ENCODE assay signal across 17 cellular contexts in the genomic region with DNA sequence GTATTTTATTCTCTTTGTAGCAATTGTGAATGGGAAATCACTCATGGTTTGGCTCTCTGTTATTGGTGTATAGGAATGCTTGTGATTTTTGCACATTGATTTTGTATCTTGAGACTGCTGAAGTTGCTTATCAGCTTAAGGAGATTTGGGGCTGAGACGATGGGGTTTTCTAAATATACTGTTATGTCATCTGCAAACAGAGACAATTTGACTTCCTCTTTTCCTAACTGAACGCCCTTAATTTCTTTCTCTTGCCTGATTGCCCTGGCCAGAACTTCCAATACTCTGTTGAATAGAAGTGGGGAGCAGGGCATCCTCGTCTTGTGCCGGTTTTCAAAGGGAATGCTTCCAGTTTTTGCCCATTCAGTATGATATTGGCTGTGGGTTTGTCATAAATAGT. TPM values are rescaled to one million over a fixed set of nuclear protein-coding genes. Genes with fewer than 3 reads are reported as not detected.
"Had no signal": no experiment of that assay in that cellular context is flagged by ENCODE, and none has a peak within 500 bp of the region (broad histone marks: within the 10 kb centered on the region; RNA-seq: fewer than 3 reads in every experiment).

No MANE protein-coding gene starts in this region.

RNA-seq across cellular contexts. Expression of gene C1orf53, which starts 22.0 kb away (rescaled TPM):
- total RNA-seq: activated T-cell treated with anti-CD3 and anti-CD28 coated beads, Interleukin-2, amount 50 U/mL, for 72 hours; ascending aorta had no signal

RNA-seq across cellular contexts. Expression of gene LHX9, which starts 36.8 kb away (rescaled TPM):
- total RNA-seq: activated CD4-positive, alpha-beta memory T cell treated with anti-CD3 and anti-CD28 coated beads, Interleukin-2, amount 10 ng/mL, durations not matched to agents 7 days and 5 days; activated CD4-positive, alpha-beta T cell treated with anti-CD3 and anti-CD28 coated beads, Interleukin-2, amount 10 ng/mL, durations not matched to agents 7 days and 5 days; activated naive CD4-positive, alpha-beta T cell treated with anti-CD3 and anti-CD28 coated beads, Interleukin-2, amount 50 U/mL, for 72 hours; activated naive CD8-positive, alpha-beta T cell treated with anti-CD3 and anti-CD28 coated beads, Interleukin-2, amount 10 ng/mL, durations not matched to agents 7 days and 5 days; ascending aorta; breast epithelium; cardiac muscle cell; dermis microvascular lymphatic vessel endothelial cell; endothelial cell of umbilical vein; esophagus squamous epithelium; fibroblast of lung; fibroblast of villous mesenchyme; gastroesophageal sphincter; glomerular endothelial cell; hepatocyte; WTC11 had no signal
